In the genomic region with DNA sequence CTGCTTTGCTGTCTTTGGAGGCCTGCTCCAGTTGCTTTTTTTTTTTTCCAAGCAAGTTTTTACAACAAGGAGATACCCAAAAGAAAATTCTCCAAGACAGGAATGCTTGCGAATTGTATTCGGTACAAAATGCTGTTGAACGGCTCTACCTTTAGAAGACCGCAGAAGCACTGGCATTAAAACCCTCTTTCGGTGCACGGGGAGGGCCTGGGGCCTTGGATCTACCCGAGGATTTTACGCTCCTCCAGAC, we compare ENCODE assay signal across 7 cellular contexts. TPM values are rescaled to one million over a fixed set of nuclear protein-coding genes. Genes with fewer than 3 reads are reported as not detected.
DNase-seq lines count a peak whose midpoint lies in the region; ATAC-seq lines count a peak whose summit lies in the region.

No MANE protein-coding gene starts in this region.

- no peak for DNase-seq in activated CD4-positive, alpha-beta memory T cell treated with anti-CD3 and anti-CD28 coated beads, Interleukin-2, amount 10 ng/mL, durations not matched to agents 7 days and 5 days
- DNase-seq in iPS DF 6.9 (ENCODE audit: low read depth, low spot score) (no peak), COLO668 (lab: John Stamatoyannopoulos, UW; ENCODE audit: unreplicated experiment) (no peak), cerebellar nuclear complex (lab: John Stamatoyannopoulos, UW) (no peak)

- peaks cover 50% of the 10 kb centered on the region for H3K4me1 Mint-ChIP-seq in activated CD4-positive, alpha-beta memory T cell treated with anti-CD3 and anti-CD28 coated beads, Interleukin-2, amount 10 ng/mL, durations not matched to agents 7 days and 5 days
- peaks cover 38% of the 10 kb centered on the region for H3K4me1 Mint-ChIP-seq in stimulated activated memory B cell treated with anti-CD40 and anti-IgM and Interleukin-4, amounts not matched to agents 10 μg/mL and 1 μg/mL and 100 μg/mL, for 72 hours

- no peaks in the 10 kb centered on the region for H3K9me3 Mint-ChIP-seq in activated CD4-positive, alpha-beta memory T cell treated with anti-CD3 and anti-CD28 coated beads, Interleukin-2, amount 10 ng/mL, durations not matched to agents 7 days and 5 days
- no peaks in the 10 kb centered on the region for H3K9me3 Mint-ChIP-seq in stimulated activated memory B cell treated with anti-CD40 and anti-IgM and Interleukin-4, amounts not matched to agents 10 μg/mL and 1 μg/mL and 100 μg/mL, for 72 hours

- peak overlapping the region; percentile 97 for H3K27ac Mint-ChIP-seq in activated CD4-positive, alpha-beta memory T cell treated with anti-CD3 and anti-CD28 coated beads, Interleukin-2, amount 10 ng/mL, durations not matched to agents 7 days and 5 days
- H3K27ac Mint-ChIP-seq in stimulated activated memory B cell treated with anti-CD40 and anti-IgM and Interleukin-4, amounts not matched to agents 10 μg/mL and 1 μg/mL and 100 μg/mL, for 72 hours = peak overlapping the region; percentile 22

- peaks cover 35% of the 10 kb centered on the region for H3K36me3 Mint-ChIP-seq in activated CD4-positive, alpha-beta memory T cell treated with anti-CD3 and anti-CD28 coated beads, Interleukin-2, amount 10 ng/mL, durations not matched to agents 7 days and 5 days (ENCODE audit: low read depth)
- H3K36me3 Mint-ChIP-seq in stimulated activated memory B cell treated with anti-CD40 and anti-IgM and Interleukin-4, amounts not matched to agents 10 μg/mL and 1 μg/mL and 100 μg/mL, for 72 hours = peaks cover 6% of the 10 kb centered on the region

- WGBS in iPS DF 6.9 (ENCODE audit: insufficient coverage, insufficient read length) = no CpG with 5 or more reads among the region's 8 CpGs

- peak overlapping the region; percentile 96 for H3K4me3 ChIP-seq in iPS DF 6.9 (ENCODE audit: low read length)

- peak overlapping the region; percentile 85 for H3K4me3 Mint-ChIP-seq in activated CD4-positive, alpha-beta memory T cell treated with anti-CD3 and anti-CD28 coated beads, Interleukin-2, amount 10 ng/mL, durations not matched to agents 7 days and 5 days
- peak overlapping the region; percentile 83 for H3K4me3 Mint-ChIP-seq in stimulated activated memory B cell treated with anti-CD40 and anti-IgM and Interleukin-4, amounts not matched to agents 10 μg/mL and 1 μg/mL and 100 μg/mL, for 72 hours

- no peaks in the 10 kb centered on the region for H3K36me3 ChIP-seq in iPS DF 6.9 (ENCODE audit: control insufficient read depth, insufficient read depth, low read length)

- H3K27me3 ChIP-seq in iPS DF 6.9 (ENCODE audit: control insufficient read depth, insufficient read depth, low read length) = no peaks in the 10 kb centered on the region

- CTCF ChIA-PET in activated CD4-positive, alpha-beta memory T cell treated with anti-CD3 and anti-CD28 coated beads, Interleukin-2, amount 10 ng/mL, durations not matched to agents 7 days and 5 days (lab: Charles Lee) = interaction anchor here (1.1 kb wide), 1 partner anchor 48 kb away, joined by 4 read pairs; no protein-coding TSS in a partner anchor

- POLR2A ChIA-PET in activated CD4-positive, alpha-beta memory T cell treated with anti-CD3 and anti-CD28 coated beads, Interleukin-2, amount 10 ng/mL, durations not matched to agents 7 days and 5 days (lab: Charles Lee) = interaction anchor here (1.2 to 2.2 kb wide), 4 partner anchors 11 to 47 kb away, joined by 3 to 36 read pairs (median 8); no protein-coding TSS in a partner anchor

- H3K9me3 ChIP-seq in iPS DF 6.9 (ENCODE audit: control insufficient read depth, insufficient read depth, low read length) = no peaks in the 10 kb centered on the region

- H3K27me3 Mint-ChIP-seq in activated CD4-positive, alpha-beta memory T cell treated with anti-CD3 and anti-CD28 coated beads, Interleukin-2, amount 10 ng/mL, durations not matched to agents 7 days and 5 days = no peaks in the 10 kb centered on the region
- H3K27me3 Mint-ChIP-seq in stimulated activated memory B cell treated with anti-CD40 and anti-IgM and Interleukin-4, amounts not matched to agents 10 μg/mL and 1 μg/mL and 100 μg/mL, for 72 hours = peaks cover 20% of the 10 kb centered on the region

- H3K4me1 ChIP-seq in iPS DF 6.9 (ENCODE audit: control insufficient read depth, insufficient read depth, low read length) = peaks cover 3% of the 10 kb centered on the region

- ATAC-seq in HG03520 (IDR thresholded peaks at IDR 0.05; ENCODE audit: unreplicated experiment) (peak; percentile 8), HG03095 (IDR thresholded peaks at IDR 0.05; ENCODE audit: unreplicated experiment) (no peak)
- no peak for ATAC-seq in stimulated activated memory B cell treated with anti-CD40 and anti-IgM and Interleukin-4, amounts not matched to agents 10 μg/mL and 1 μg/mL and 100 μg/mL, for 72 hours

- H3K27ac ChIP-seq in iPS DF 6.9 (ENCODE audit: low read length) = no peak overlapping the region

RNA-seq across cellular contexts. Expression of gene HELZ, which starts 1.3 kb away (rescaled TPM):
- total RNA-seq in activated CD4-positive, alpha-beta memory T cell treated with anti-CD3 and anti-CD28 coated beads, Interleukin-2, amount 10 ng/mL, durations not matched to agents 7 days and 5 days = 100 to 1,000 TPM in 1 of 2 experiments, 10 to 100 TPM in 1; 98.2 to 109 TPM
